ENCODE assay signal across 18 cellular contexts in the genomic region with DNA sequence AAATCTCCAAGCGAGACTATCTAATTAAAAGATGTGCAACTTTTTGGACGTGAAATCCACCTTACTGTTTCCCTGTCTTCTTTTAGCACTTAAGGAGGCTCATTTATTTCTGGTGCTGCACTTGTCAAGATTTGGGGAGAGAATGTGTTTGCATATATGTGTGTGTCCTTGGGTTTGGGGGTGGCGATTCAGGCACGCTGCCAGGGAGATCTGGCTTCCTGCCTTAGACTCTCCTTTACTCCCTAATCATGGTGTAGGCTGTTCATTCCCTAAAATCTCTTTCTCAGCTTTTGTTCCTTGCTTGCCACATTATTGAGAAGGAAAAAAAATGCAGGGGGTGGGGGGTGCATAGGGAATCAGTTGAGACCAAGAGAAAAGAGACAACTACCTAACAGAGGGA.
"Had no signal": no experiment of that assay in that cellular context is flagged by ENCODE, and none has a peak within 500 bp of the region (broad histone marks: within the 10 kb centered on the region; RNA-seq: fewer than 3 reads in every experiment).

No MANE protein-coding gene starts in this region.

- ATAC-seq: activated CD8-positive, alpha-beta T cell treated with anti-CD3 and anti-CD28 coated beads for 36 hours; activated naive CD8-positive, alpha-beta T cell treated with anti-CD3 and anti-CD28 coated beads, Interleukin-2, amount 50 U/mL, for 24 hours; left ventricle myocardium superior; naive thymus-derived CD4-positive, alpha-beta T cell; right lobe of liver; stimulated activated effector memory CD8-positive, alpha-beta T cell treated with anti-CD3 and anti-CD28 coated beads, Interleukin-12 subunit alpha, Interleukin-12 subunit beta, amount 100 ng/mL, for 72 hours had no signal

- H3K4me1 ChIP-seq: right lobe of liver had no signal

- H3K4me2 ChIP-seq: hepatocyte had no signal

- H3K36me3 ChIP-seq: right lobe of liver had no signal

- H3K9me3 ChIP-seq: right lobe of liver had no signal

- H3K79me2 ChIP-seq: hepatocyte had no signal

- H3K27ac ChIP-seq: hepatocyte, right lobe of liver had no signal

- H2AFZ ChIP-seq: hepatocyte had no signal

- DNase-seq: activated B cell treated with CpG ODN at 0.5 μM for 24 hours; activated CD4-positive, alpha-beta T cell treated with anti-CD3 and anti-CD28 coated beads, Interleukin-2, amount 50 U/mL, for 1 hour; activated CD8-positive, alpha-beta T cell treated with anti-CD3 and anti-CD28 coated beads for 36 hours; activated naive CD8-positive, alpha-beta T cell treated with anti-CD3 and anti-CD28 coated beads, Interleukin-2, amount 50 U/mL, for 24 hours; activated T-cell treated with anti-CD3 and anti-CD28 coated beads, Interleukin-2, amount 50 U/mL, for 48 hours; dermis blood vessel endothelial cell; effector CD4-positive, alpha-beta T cell; glutamatergic neuron; islet precursor cell; left ventricle myocardium superior; midbrain; naive thymus-derived CD4-positive, alpha-beta T cell; right lobe of liver; stimulated activated CD4-positive, alpha-beta T cell treated with anti-CD3 and anti-CD28 coated beads, Interleukin-4, amount 100 ng/mL, for 24 hours; T-helper 1 cell had no signal

- H3K4me3 ChIP-seq: hepatocyte, right lobe of liver, skin epidermis had no signal

- H3K27me3 ChIP-seq: right lobe of liver had no signal
